Comparison of ENCODE assay signal across 9 cellular contexts in genomic region chr1:62131093-62131725, GRCh38.
DNase-seq lines count a peak whose midpoint lies in the region; ATAC-seq and TF ChIP-seq lines count a peak whose summit lies in the region.
"Had no signal": no experiment of that assay in that cellular context is flagged by ENCODE, and none has a peak within 500 bp of the region (broad histone marks: within the 10 kb centered on the region; RNA-seq: fewer than 3 reads in every experiment).

No MANE protein-coding gene starts in this region.

- H3K4me3 Mint-ChIP-seq in activated CD4-positive, alpha-beta T cell treated with anti-CD3 and anti-CD28 coated beads for 36 hours, result no peak overlapping the region
- H3K4me3 Mint-ChIP-seq: CD4-positive, alpha-beta memory T cell had no signal

- H3K4me1 ChIP-seq in thyroid gland, result no peaks in the 10 kb centered on the region

- CTCF ChIA-PET in activated CD4-positive, alpha-beta T cell treated with anti-CD3 and anti-CD28 coated beads for 36 hours (lab: Charles Lee), result interaction anchor here (0.7 to 2.5 kb wide), 9 partner anchors 9 to 146 kb away, joined by 3 to 13 read pairs (median 4); no protein-coding TSS in a partner anchor
- CTCF ChIA-PET in RWPE1 (lab: Yijun Ruan, JAX), result interaction anchor here (0.5 to 1.0 kb wide), 3 partner anchors 9 to 282 kb away, joined by 3 to 6 read pairs (median 6); no protein-coding TSS in a partner anchor

- H3K27me3 Mint-ChIP-seq in activated CD4-positive, alpha-beta T cell treated with anti-CD3 and anti-CD28 coated beads for 36 hours, result no peaks in the 10 kb centered on the region
- H3K27me3 Mint-ChIP-seq: CD4-positive, alpha-beta memory T cell had no signal

- H3K9me3 Mint-ChIP-seq in activated CD4-positive, alpha-beta T cell treated with anti-CD3 and anti-CD28 coated beads for 36 hours (ENCODE audit: low read depth), result no peaks in the 10 kb centered on the region
- H3K9me3 Mint-ChIP-seq: CD4-positive, alpha-beta memory T cell had no signal

- H3K27me3 ChIP-seq in thyroid gland, result no peaks in the 10 kb centered on the region

- no peak overlapping the region for H3K27ac Mint-ChIP-seq in activated CD4-positive, alpha-beta T cell treated with anti-CD3 and anti-CD28 coated beads for 36 hours

- no peaks in the 10 kb centered on the region for H3K9me3 ChIP-seq in thyroid gland

- ATAC-seq in activated CD4-positive, alpha-beta T cell treated with anti-CD3 and anti-CD28 coated beads for 36 hours, result peak; percentile 84

- WGBS in thyroid gland, 2 donors, result 73 to 75% methylated on average over 6 of the region's 6 CpGs

- H3K4me3 ChIP-seq in LNCaP clone FGC (ENCODE audit: low read depth, low read length) (no peak overlapping the region), thyroid gland (replicated peaks in 1 of 3) (no peak overlapping the region)

- H3K4me1 Mint-ChIP-seq in activated CD4-positive, alpha-beta T cell treated with anti-CD3 and anti-CD28 coated beads for 36 hours, result no peaks in the 10 kb centered on the region
- H3K4me1 Mint-ChIP-seq: CD4-positive, alpha-beta memory T cell had no signal

- no peak for TF ChIP-seq POLR2A in thyroid gland (IDR thresholded peaks at IDR 0.05)

- peak; percentile 55 for DNase-seq in activated CD4-positive, alpha-beta T cell treated with anti-CD3 and anti-CD28 coated beads for 36 hours
- no peak for DNase-seq in activated CD4-positive, alpha-beta T cell treated with anti-CD3 and anti-CD28 coated beads for 1 hour
- DNase-seq in H4 (ENCODE audit: low spot score) (peak; percentile 81), LNCaP clone FGC (ENCODE audit: low read depth) (no peak), RWPE1 (ENCODE audit: low spot score) (peak; percentile 21), caudate nucleus (lab: John Stamatoyannopoulos, UW) (peak in 35 of 61 donors; percentile 0 to 64 (median 9)), left kidney (ENCODE audit: low read depth, low spot score) (peak; percentile 82), thyroid gland (peak; percentile 28 to 30)

- H3K27ac ChIP-seq in RWPE1 (no peak overlapping the region), caudate nucleus (ENCODE audit: low read depth, low read length) (no peak overlapping the region), thyroid gland (no peak overlapping the region)

- POLR2A ChIA-PET in activated CD4-positive, alpha-beta T cell treated with anti-CD3 and anti-CD28 coated beads for 36 hours (lab: Charles Lee), result no interaction called here
- POLR2A ChIA-PET in RWPE1 (lab: Yijun Ruan, JAX; ENCODE audit: low non-redundant PET), result no interaction called here

- TF ChIP-seq CTCF in LNCaP clone FGC (IDR thresholded peaks at IDR 0.05; ENCODE audit: control insufficient read depth, extremely low read depth, insufficient read depth), result peak; percentile 97
- TF ChIP-seq CTCF in RWPE1 (conservative IDR thresholded peaks at IDR 0.05; ENCODE audit: low read depth), result peak; percentile 44
- peak in 5 of 6 experiments; percentile 33 to 83 (median 39) for TF ChIP-seq CTCF in thyroid gland (IDR thresholded peaks at IDR 0.05)

- no peaks in the 10 kb centered on the region for H3K36me3 ChIP-seq in thyroid gland

- intact Hi-C loops in activated CD4-positive, alpha-beta T cell treated with anti-CD3 and anti-CD28 coated beads for 36 hours (cut with DNase I, micrococcal nuclease), result loop anchor here (1.0 kb wide), 1 partner anchor 49 kb away; no protein-coding TSS in a partner anchor
- intact Hi-C loops in thyroid gland (cut with DNase I), result no loop called here

- H3K36me3 Mint-ChIP-seq in activated CD4-positive, alpha-beta T cell treated with anti-CD3 and anti-CD28 coated beads for 36 hours (ENCODE audit: low read depth), result peaks cover 9% of the 10 kb centered on the region

Comparison
In these comparisons a context has a peak if more than half of its experiments do, and no peak if none do; other contexts are left out.
1. DNase-seq: peak in activated CD4-positive, alpha-beta T cell treated with anti-CD3 and anti-CD28 coated beads for 36 hours (single experiment), H4 (single experiment), RWPE1 (single experiment), caudate nucleus (35 of 61), left kidney (single experiment) and thyroid gland (2 of 2); none in activated CD4-positive, alpha-beta T cell treated with anti-CD3 and anti-CD28 coated beads for 1 hour (single experiment) and LNCaP clone FGC (single experiment).
2. CTCF ChIP-seq: peak in every context shown above with its lines; median percentile 97 in LNCaP clone FGC; 44 in RWPE1; 39 in thyroid gland.